ENCODE assay signal across 8 cellular contexts in the genomic region with DNA sequence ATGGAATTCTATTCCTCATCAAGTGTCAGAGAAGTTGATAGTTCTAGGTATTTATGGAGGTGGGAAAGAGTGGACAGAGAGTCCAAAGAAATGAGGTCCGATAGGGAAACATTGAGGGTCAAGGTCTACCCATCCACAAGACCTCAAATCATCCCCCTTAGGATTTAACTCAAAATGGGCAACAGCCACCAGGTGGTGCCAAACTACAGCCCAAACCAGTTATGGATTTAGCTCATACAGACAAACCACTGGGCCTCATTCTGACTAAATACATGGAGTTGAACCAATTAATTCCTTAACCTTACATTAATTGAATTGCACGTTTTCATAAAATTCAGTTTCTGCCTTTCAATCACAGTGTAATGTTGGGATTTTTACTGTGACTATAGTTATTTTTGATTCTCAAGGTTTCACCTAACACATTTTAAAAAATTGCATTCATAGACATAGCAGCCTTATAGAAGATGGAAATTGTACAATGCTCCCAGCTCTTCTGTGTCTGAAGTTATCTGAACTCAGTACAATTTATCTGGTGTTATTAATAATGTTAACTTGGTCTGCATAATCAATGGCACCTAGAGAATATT.
DNase-seq lines count a peak whose midpoint lies in the region; ATAC-seq, FAIRE-seq and TF ChIP-seq lines count a peak whose summit lies in the region.

No MANE protein-coding gene starts in this region.

- no peak overlapping the region for H3K27ac Mint-ChIP-seq in activated B cell treated with CpG ODN at 0.5 μM for 24 hours
- no peak overlapping the region for H3K27ac Mint-ChIP-seq in naive thymus-derived CD8-positive, alpha-beta T cell

- DNase-seq in A549 (ENCODE audit: low read depth in 1 of 2, low spot score in 1 of 2) (peak; percentile 5 to 67), NCI-H146 treated with DMSO at 0.1 percent for 48 hours (lab: John Stamatoyannopoulos, UW; ENCODE audit: unreplicated experiment) (peak; percentile 63), activated B cell treated with CpG ODN at 0.5 μM for 24 hours (peak; percentile 19), ecto neural progenitor cell (ENCODE audit: low spot score) (peak; percentile 58), gastrocnemius medialis (no peak)
- peak; percentile 7 to 66 (median 34) for DNase-seq in naive thymus-derived CD8-positive, alpha-beta T cell

- peak; percentile 81 to 90 for TF ChIP-seq RAD21 in A549 (conservative IDR thresholded peaks at IDR 0.05 in 1 of 2, IDR thresholded peaks at IDR 0.05 in 1 of 2)

- no peaks in the 10 kb centered on the region for H3K9me3 Mint-ChIP-seq in activated B cell treated with CpG ODN at 0.5 μM for 24 hours
- H3K9me3 Mint-ChIP-seq in naive thymus-derived CD8-positive, alpha-beta T cell = no peaks in the 10 kb centered on the region

- ATAC-seq in A549 (peak; percentile 88 to 93), HG02852 (IDR thresholded peaks at IDR 0.05; ENCODE audit: unreplicated experiment) (peak; percentile 71), activated B cell treated with CpG ODN at 0.5 μM for 24 hours (ENCODE audit: low read depth) (peak; percentile 28), gastrocnemius medialis (no peak)
- no peak for ATAC-seq in naive thymus-derived CD8-positive, alpha-beta T cell

- H3K27me3 Mint-ChIP-seq in activated B cell treated with CpG ODN at 0.5 μM for 24 hours = no peaks in the 10 kb centered on the region
- H3K27me3 Mint-ChIP-seq in naive thymus-derived CD8-positive, alpha-beta T cell = peaks cover 0 to 5% (median 0%) of the 10 kb centered on the region in 5 donors

- POLR2A ChIA-PET in A549 (lab: Yijun Ruan, JAX) = no interaction called here
- POLR2A ChIA-PET in activated B cell treated with CpG ODN at 0.5 μM for 24 hours (lab: Charles Lee) = interaction anchor here (0.6 kb wide), 1 partner anchor 957 kb away, joined by 3 read pairs; no protein-coding TSS in a partner anchor
- POLR2A ChIA-PET in naive thymus-derived CD8-positive, alpha-beta T cell (lab: Charles Lee) = no interaction called here

- H3K9me3 ChIP-seq in A549 (no peaks in the 10 kb centered on the region), gastrocnemius medialis (no peaks in the 10 kb centered on the region)

- CTCF ChIA-PET in A549 (lab: Yijun Ruan, JAX) = interaction anchor here (0.8 to 3.0 kb wide), 7 partner anchors 20 to 962 kb away, joined by 3 to 25 read pairs (median 4); no protein-coding TSS in a partner anchor
- CTCF ChIA-PET in activated B cell treated with CpG ODN at 0.5 μM for 24 hours (lab: Charles Lee) = interaction anchor here (0.6 to 3.1 kb wide), 7 partner anchors 10 to 965 kb away, joined by 3 to 41 read pairs (median 3); no protein-coding TSS in a partner anchor

- intact Hi-C loops in activated B cell treated with CpG ODN at 0.5 μM for 24 hours (cut with micrococcal nuclease) (loop anchor here (1.0 to 10.0 kb wide), 5 partner anchors 229 to 961 kb away; no protein-coding TSS in a partner anchor), gastrocnemius medialis (cut with DNase I; ENCODE audit: low total_unique reads) (no loop called here)

- in situ Hi-C loops in gastrocnemius medialis (cut with MboI; ENCODE audit: low sequenced_read_pairs in 4 of 4) = no loop called here

- H3K27ac ChIP-seq in A549 (no peak overlapping the region), gastrocnemius medialis (no peak overlapping the region)

- no peak overlapping the region for H3K4me3 Mint-ChIP-seq in activated B cell treated with CpG ODN at 0.5 μM for 24 hours
- no peak overlapping the region for H3K4me3 Mint-ChIP-seq in naive thymus-derived CD8-positive, alpha-beta T cell

- FAIRE-seq in A549 (lab: Jason Lieb, UNC) = no peak

- peak; percentile 81 for TF ChIP-seq CTCF in A549 (IDR thresholded peaks at IDR 0.05)
- TF ChIP-seq CTCF in GM12872 (IDR thresholded peaks at IDR 0.05; ENCODE audit: insufficient read depth, low read depth, low read length) = peak; percentile 77
- TF ChIP-seq CTCF in activated B cell treated with CpG ODN at 0.5 μM for 24 hours (IDR thresholded peaks at IDR 0.05) = no peak
- TF ChIP-seq CTCF in gastrocnemius medialis (IDR thresholded peaks at IDR 0.05 in 4 of 5, conservative IDR thresholded peaks at IDR 0.05 in 1 of 5) = peak in 2 of 5 experiments; percentile 35 to 39

- H3K4me3 ChIP-seq in A549 (no peak overlapping the region), gastrocnemius medialis (no peak overlapping the region)

- no peaks in the 10 kb centered on the region for H3K4me1 Mint-ChIP-seq in activated B cell treated with CpG ODN at 0.5 μM for 24 hours
- H3K4me1 Mint-ChIP-seq in naive thymus-derived CD8-positive, alpha-beta T cell = no peaks in the 10 kb centered on the region

- no peak for TF ChIP-seq EP300 in A549 (IDR thresholded peaks at IDR 0.05)

- no peak for TF ChIP-seq POLR2A in A549 (IDR thresholded peaks at IDR 0.05; ENCODE audit: low read length)
- TF ChIP-seq POLR2A in gastrocnemius medialis (IDR thresholded peaks at IDR 0.05) = no peak

- 0% methylated on average over 2 of the region's 2 CpGs for WGBS in A549 (ENCODE audit: missing lambda C conversion rate)

- no peaks in the 10 kb centered on the region for H3K27me3 ChIP-seq in gastrocnemius medialis

- H3K36me3 Mint-ChIP-seq in activated B cell treated with CpG ODN at 0.5 μM for 24 hours (ENCODE audit: low read depth) = no peaks in the 10 kb centered on the region
- H3K36me3 Mint-ChIP-seq in naive thymus-derived CD8-positive, alpha-beta T cell = no peaks in the 10 kb centered on the region

- H3K4me1 ChIP-seq in A549 (no peaks in the 10 kb centered on the region), gastrocnemius medialis (no peaks in the 10 kb centered on the region)

- H3K4me2 ChIP-seq in A549 = no peak overlapping the region

- no peaks in the 10 kb centered on the region for H3K36me3 ChIP-seq in gastrocnemius medialis

TF ChIP-seq in A549, 52 proteins besides CTCF, POLR2A, EP300 and RAD21:
- TF ChIP-seq SMC3 (IDR thresholded peaks at IDR 0.05) (peak; percentile 82), RNF2 (IDR thresholded peaks at IDR 0.05; ENCODE audit: borderline replicate concordance, low read depth) (no peak)

Comparison
In these comparisons a context has a peak if more than half of its experiments do, and no peak if none do; other contexts are left out.
1. ATAC-seq: peak in A549 (2 of 2), HG02852 (single experiment) and activated B cell treated with CpG ODN at 0.5 μM for 24 hours (single experiment); none in naive thymus-derived CD8-positive, alpha-beta T cell (0 of 2) and gastrocnemius medialis (0 of 2).
2. DNase-seq: peak in A549 (2 of 2), NCI-H146 treated with DMSO at 0.1 percent for 48 hours (single experiment), activated B cell treated with CpG ODN at 0.5 μM for 24 hours (single experiment), ecto neural progenitor cell (single experiment) and naive thymus-derived CD8-positive, alpha-beta T cell (10 of 10); none in gastrocnemius medialis (0 of 2).